ENCODE assay signal across 31 cellular contexts in genomic region chr15:53713218-53713617, GRCh38. TPM values are rescaled to one million over a fixed set of nuclear protein-coding genes. Genes with fewer than 3 reads are reported as not detected.
A peak's percentile ranks its signal among the peaks of the same experiment; 100 is the strongest.
DNase-seq lines count a peak whose midpoint lies in the region; ATAC-seq, FAIRE-seq and TF ChIP-seq lines count a peak whose summit lies in the region.
"Had no signal": no experiment of that assay in that cellular context is flagged by ENCODE, and none has a peak within 500 bp of the region (broad histone marks: within the 10 kb centered on the region; RNA-seq: fewer than 3 reads in every experiment).

No MANE protein-coding gene starts in this region.

- H3K36me3 Mint-ChIP-seq in WTC11: no peaks in the 10 kb centered on the region
- H3K36me3 Mint-ChIP-seq: CD14-positive monocyte; CD4-positive, alpha-beta memory T cell; CD4-positive, CD25-positive, alpha-beta regulatory T cell; CD8-positive, alpha-beta memory T cell; CD8-positive, alpha-beta T cell had no signal

- no peak for DNase-seq in WTC11 (ENCODE audit: low spot score)
- no peak for DNase-seq in frontal cortex (ENCODE audit: low spot score in 2 of 2)
- no peak for DNase-seq in cerebellum (ENCODE audit: low spot score)
- no peak for DNase-seq in NCI-H1930 (lab: John Stamatoyannopoulos, UW)
- DNase-seq: 8988T; ACHN; AML-193; BE2C; C1 segment of cervical spinal cord; Caco-2; Calu3; CD4-positive, alpha-beta memory T cell; CD4-positive, alpha-beta T cell; CD4-positive, CD25-positive, alpha-beta regulatory T cell; CD8-positive, alpha-beta memory T cell; CD8-positive, alpha-beta T cell; COR-L47; DMS 273 treated with DMSO at 0.1 percent for 48 hours; DMS153; DMS53; DMS79; DMS79 treated with DMSO at 0.1 percent for 48 hours; DND-41; EL had no signal

- H3K4me3 Mint-ChIP-seq in WTC11: no peak overlapping the region
- H3K4me3 Mint-ChIP-seq: B cell; CD14-positive monocyte; CD4-positive, alpha-beta memory T cell; CD4-positive, alpha-beta T cell; CD4-positive, CD25-positive, alpha-beta regulatory T cell; CD8-positive, alpha-beta memory T cell; CD8-positive, alpha-beta T cell had no signal

- FAIRE-seq in frontal cortex (lab: Jason Lieb, UNC): peak; percentile 39
- FAIRE-seq: A204.1, A549, D721Med had no signal

- no peaks in the 10 kb centered on the region for H3K9me3 Mint-ChIP-seq in WTC11
- H3K9me3 Mint-ChIP-seq: CD14-positive monocyte; CD4-positive, alpha-beta memory T cell; CD4-positive, alpha-beta T cell; CD8-positive, alpha-beta memory T cell; CD8-positive, alpha-beta T cell had no signal

- H3K27me3 Mint-ChIP-seq in WTC11 (ENCODE audit: low read depth): no peaks in the 10 kb centered on the region
- H3K27me3 Mint-ChIP-seq: B cell; CD4-positive, alpha-beta memory T cell; CD4-positive, alpha-beta T cell; CD8-positive, alpha-beta memory T cell had no signal

- no peak for TF ChIP-seq CTCF in WTC11 (IDR thresholded peaks at IDR 0.05)

- POLR2A ChIA-PET in WTC11 (lab: Charles Lee): no interaction called here

- ATAC-seq in WTC11: no peak
- ATAC-seq: A549; CD8-positive, alpha-beta T cell had no signal

- H3K4me1 Mint-ChIP-seq in WTC11: no peaks in the 10 kb centered on the region
- H3K4me1 Mint-ChIP-seq: B cell; CD14-positive monocyte; CD4-positive, alpha-beta memory T cell; CD4-positive, CD25-positive, alpha-beta regulatory T cell; CD8-positive, alpha-beta memory T cell had no signal

- CTCF ChIA-PET in WTC11 (lab: Charles Lee): no interaction called here

- H3K27ac Mint-ChIP-seq in WTC11: no peak overlapping the region
- H3K27ac Mint-ChIP-seq: B cell; CD14-positive monocyte; CD4-positive, alpha-beta memory T cell; CD4-positive, alpha-beta T cell; CD4-positive, CD25-positive, alpha-beta regulatory T cell; CD8-positive, alpha-beta memory T cell; CD8-positive, alpha-beta T cell had no signal

TF ChIP-seq in WTC11, 78 proteins besides CTCF, POLR2A, EP300 and RAD21:
- TF ChIP-seq HMGA2 (CRISPR knock-in tag; IDR thresholded peaks at IDR 0.05) (peak; percentile 98), NFATC4 (CRISPR knock-in tag; IDR thresholded peaks at IDR 0.05) (no peak)

RNA-seq across cellular contexts. Expression of gene WDR72, which starts 46.2 kb away (rescaled TPM):
- total RNA-seq in WTC11 (2021): 8.6 to 8.7 TPM (median 8.6 TPM) in 3 replicates
- under 0.01 TPM for total RNA-seq in frontal cortex
- 0.54 TPM for total RNA-seq in cerebellum
- total RNA-seq: A172; A673; B cell; CD4-positive, alpha-beta memory T cell; CD4-positive, alpha-beta T cell; CD4-positive, CD25-positive, alpha-beta regulatory T cell; CD8-positive, alpha-beta memory T cell; CD8-positive, alpha-beta T cell had no signal
